In the genomic region with DNA sequence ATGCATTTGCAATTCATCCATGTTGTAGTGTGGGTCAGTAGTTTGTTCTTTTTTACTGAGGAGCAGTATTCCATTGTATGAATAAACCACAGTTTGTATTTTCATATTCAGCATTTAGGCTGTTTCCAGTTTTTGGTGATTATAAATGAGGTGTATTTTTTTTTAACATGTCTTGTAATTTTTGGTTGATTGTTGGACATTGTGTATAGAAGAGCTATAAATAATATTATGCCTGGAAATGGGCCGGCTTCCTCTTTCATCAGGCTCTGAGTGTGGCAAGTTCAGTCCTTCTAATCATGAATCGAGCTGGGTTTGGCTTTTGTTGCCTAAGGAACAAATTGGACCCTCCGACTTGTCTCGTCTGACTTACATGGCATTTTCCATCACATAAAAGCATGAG, we compare ENCODE assay signal across 8 cellular contexts.
"Had no signal": no experiment of that assay in that cellular context is flagged by ENCODE, and none has a peak within 500 bp of the region (broad histone marks: within the 10 kb centered on the region; RNA-seq: fewer than 3 reads in every experiment).

No MANE protein-coding gene starts in this region.

- H3K4me3 ChIP-seq: GM23248, GM23338, HAP-1 had no signal

- H3K4me1 ChIP-seq: HAP-1 had no signal

- DNase-seq: GM23248, GOT3, H7, H9, HCEC 1CT, HFFc6 had no signal

- H3K27ac ChIP-seq: GM23248 had no signal

- H3K36me3 ChIP-seq: HAP-1 had no signal

- H3K9me3 ChIP-seq: HAP-1 had no signal
